Comparison of ENCODE assay signal across 1 cellular context in genomic region chr12:4148418-4149056, GRCh38.
TF ChIP-seq lines count a peak whose summit lies in the region.

No MANE protein-coding gene starts in this region.

TF ChIP-seq in H1, 55 proteins besides CTCF, POLR2A, EP300 and RAD21 (continued from another document):
- no peak for TF ChIP-seq CHD7 (IDR thresholded peaks at IDR 0.05; ENCODE audit: insufficient replicate concordance, low read length)
- no peak for TF ChIP-seq GTF2F1 (IDR thresholded peaks at IDR 0.05; ENCODE audit: borderline replicate concordance, low read depth, low read length)
- TF ChIP-seq NRF1 (IDR thresholded peaks at IDR 0.05; ENCODE audit: low read depth, low read length), result no peak
- no peak for TF ChIP-seq CREB1 (IDR thresholded peaks at IDR 0.05)
- no peak for TF ChIP-seq EGR1 (IDR thresholded peaks at IDR 0.05; ENCODE audit: borderline replicate concordance, low read depth, low read length)
- no peak for TF ChIP-seq SIN3A (conservative IDR thresholded peaks at IDR 0.05 in 1 of 2, IDR thresholded peaks at IDR 0.05 in 1 of 2; ENCODE audit: low read depth in 1 of 2, low read length in 2 of 2)
